In the genomic region with DNA sequence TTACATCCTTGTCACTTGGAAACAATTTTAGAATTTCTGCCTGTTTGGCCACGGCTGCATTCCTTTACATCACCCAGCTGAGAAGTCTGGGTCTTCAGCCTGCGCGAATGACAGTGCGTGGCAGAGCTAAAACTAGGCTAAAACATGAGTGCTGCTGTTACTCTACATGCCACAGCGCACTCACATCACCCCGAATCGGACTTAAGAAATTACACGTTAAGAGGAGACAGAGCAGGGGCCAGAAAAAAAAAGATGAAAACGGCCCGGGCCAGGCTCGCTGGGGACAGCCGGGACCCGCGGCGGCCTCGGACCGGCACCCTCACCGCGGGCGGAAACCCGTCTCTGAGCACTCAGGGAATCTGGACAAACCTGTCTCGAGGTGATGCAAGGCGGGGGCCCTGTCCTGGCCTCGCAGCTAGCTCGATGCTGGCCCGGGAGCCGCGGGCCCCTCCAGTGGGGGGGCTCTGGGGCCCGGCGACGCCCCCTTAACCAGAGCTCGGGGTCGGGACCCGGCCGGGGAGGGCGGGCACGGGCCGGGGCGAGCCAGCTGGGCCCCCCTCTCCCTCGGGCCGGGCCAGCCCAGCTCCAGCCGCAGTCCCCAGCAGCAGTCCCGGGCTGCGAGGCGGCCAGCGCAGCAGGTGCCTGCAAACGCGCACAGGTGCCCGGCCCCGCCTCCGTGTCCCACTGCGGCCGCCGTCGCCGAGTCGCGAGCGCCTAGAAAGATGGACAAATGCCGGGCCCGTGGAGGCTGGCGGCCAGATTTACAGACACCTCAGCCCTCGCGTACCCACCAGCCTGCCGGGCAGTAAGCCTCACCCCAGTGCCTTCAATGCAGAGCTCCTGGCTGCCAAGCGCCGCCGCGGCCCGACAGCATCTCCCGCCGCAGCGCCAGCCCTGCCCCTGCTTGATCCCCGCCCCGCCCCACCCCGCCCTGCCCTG, we compare ENCODE assay signal across 8 cellular contexts. TPM values are rescaled to one million over a fixed set of nuclear protein-coding genes. Genes with fewer than 3 reads are reported as not detected.
A peak's percentile ranks its signal among the peaks of the same experiment; 100 is the strongest.
DNase-seq lines count a peak whose midpoint lies in the region; ATAC-seq and TF ChIP-seq lines count a peak whose summit lies in the region.

A gene (minus strand): TSS at position 879 of the 939 bp plus-strand sequence. CDS start 2,950 bp downstream, outside the sequence.

- no peaks in the 10 kb centered on the region for H3K9me3 ChIP-seq in Peyer's patch
- H3K9me3 ChIP-seq in ascending aorta: no peaks in the 10 kb centered on the region
- no peaks in the 10 kb centered on the region for H3K9me3 ChIP-seq in prostate gland

- peak; percentile 29 for DNase-seq in AG08396 (ENCODE audit: low spot score)
- peak; percentile 44 to 71 (median 68) for DNase-seq in Peyer's patch
- DNase-seq in ascending aorta (ENCODE audit: low spot score in 2 of 2): peak in 1 of 2 donors; percentile 72
- no peak for DNase-seq in left ventricle myocardium superior
- DNase-seq in prostate gland (ENCODE audit: low spot score): peak; percentile 76
- no peak for DNase-seq in GDM1 (lab: John Stamatoyannopoulos, UW)

- peak within 1 kb of the TSS; percentile 80 to 99 (median 92) for H3K4me3 ChIP-seq in Peyer's patch
- peak within 1 kb of the TSS; percentile 83 to 93 for H3K4me3 ChIP-seq in ascending aorta
- peak within 1 kb of the TSS; percentile 84 to 89 for H3K4me3 ChIP-seq in prostate gland

- TF ChIP-seq CTCF in Peyer's patch (IDR thresholded peaks at IDR 0.05) (peak in 1 of 6 experiments; percentile 7), ascending aorta (IDR thresholded peaks at IDR 0.05) (no peak), prostate gland (IDR thresholded peaks at IDR 0.05) (no peak)

- peak; percentile 50 to 70 for TF ChIP-seq POLR2A in Peyer's patch (IDR thresholded peaks at IDR 0.05)
- peak; percentile 45 for TF ChIP-seq POLR2A in prostate gland (IDR thresholded peaks at IDR 0.05)

- H3K27ac ChIP-seq in Peyer's patch (peak within 1 kb of the TSS; percentile 90 to 97 (median 95)), ascending aorta (peak within 1 kb of the TSS; percentile 91 to 97), prostate gland (peak within 1 kb of the TSS; percentile 96 to 98)

- H3K27me3 ChIP-seq in Peyer's patch: no peaks in the 10 kb centered on the region
- H3K27me3 ChIP-seq in ascending aorta: no peaks in the 10 kb centered on the region
- no peaks in the 10 kb centered on the region for H3K27me3 ChIP-seq in prostate gland (replicated peaks; ENCODE audit: insufficient read depth)

- H3K4me1 ChIP-seq in Peyer's patch (peaks cover 0 to 39% (median 12%) of the 10 kb centered on the region in 4 donors), ascending aorta (peaks cover 10 to 27% of the 10 kb centered on the region in 2 donors), prostate gland (replicated peaks) (peaks cover 14% of the 10 kb centered on the region)

- intact Hi-C loops in ascending aorta (cut with DNase I) (loop anchor here (1.0 to 10.0 kb wide), 7 partner anchors 67 to 2002 kb away; a partner anchor contains a TSS), left ventricle myocardium superior (cut with micrococcal nuclease) (no loop called here), prostate gland (cut with DNase I) (loop anchor here (5.0 kb wide), 2 partner anchors 65 to 370 kb away; no protein-coding TSS in a partner anchor)

- WGBS in prostate gland: under 1% methylated on average over 75 of the region's 76 CpGs

- H3K36me3 ChIP-seq in Peyer's patch (peaks cover 0 to 10% (median 0%) of the 10 kb centered on the region in 3 donors), ascending aorta (peaks cover 6 to 17% of the 10 kb centered on the region in 2 donors), prostate gland (no peaks in the 10 kb centered on the region)

- ATAC-seq in GM18870 (IDR thresholded peaks at IDR 0.05; ENCODE audit: unreplicated experiment): peak; percentile 3
- peak; percentile 22 for ATAC-seq in HG03097 (IDR thresholded peaks at IDR 0.05; ENCODE audit: low FRiP score, unreplicated experiment)
- ATAC-seq in left ventricle myocardium superior: peak; percentile 40

RNA-seq across cellular contexts. Expression of the gene that starts here (rescaled TPM):
- total RNA-seq in Peyer's patch: 10 to 100 TPM; 34.6 to 83.5 (median 43.6) TPM
- 58.0 TPM for total RNA-seq in ascending aorta
- total RNA-seq in left ventricle myocardium superior: 89.9 TPM
- total RNA-seq in prostate gland: 10 to 100 TPM; 43.5 to 56.2 TPM

Comparison
In these comparisons a context has a peak if more than half of its experiments do, and no peak if none do; other contexts are left out.
1. DNase-seq: peak in AG08396 (single experiment), Peyer's patch (3 of 3) and prostate gland (single experiment); none in left ventricle myocardium superior (single experiment) and GDM1 (single experiment).
2. Peak in every context shown above with its lines, with median percentiles within 50 percentile points of each other: ATAC-seq, H3K27ac ChIP-seq and H3K4me3 ChIP-seq.